Comparison of ENCODE assay signal across 28 cellular contexts in the genomic region with DNA sequence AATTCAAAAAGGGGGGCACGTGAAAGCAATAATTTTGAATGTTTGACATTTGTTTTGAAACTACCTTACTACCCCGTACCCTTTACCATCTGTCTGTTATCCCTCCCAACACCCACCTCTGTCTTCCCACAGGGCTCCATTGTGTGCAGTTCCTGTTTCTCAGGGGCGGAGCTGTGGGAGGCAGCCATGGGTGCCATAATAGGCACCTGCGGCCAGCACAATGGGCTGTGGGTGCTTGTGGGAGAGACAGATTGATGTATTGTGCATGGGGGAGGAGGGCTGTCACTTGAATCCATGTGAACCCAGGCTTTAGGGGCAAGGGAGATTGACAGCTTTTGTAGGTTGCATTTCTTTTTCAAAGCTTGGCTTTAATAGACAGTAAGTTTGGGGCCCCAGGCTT.
A peak's percentile ranks its signal among the peaks of the same experiment; 100 is the strongest.
DNase-seq lines count a peak whose midpoint lies in the region; ATAC-seq and TF ChIP-seq lines count a peak whose summit lies in the region.
"Had no signal": no experiment of that assay in that cellular context is flagged by ENCODE, and none has a peak within 500 bp of the region (broad histone marks: within the 10 kb centered on the region; RNA-seq: fewer than 3 reads in every experiment).

No MANE protein-coding gene starts in this region.

- peaks cover 25% of the 10 kb centered on the region for H3K4me1 Mint-ChIP-seq in endodermal cell
- no peaks in the 10 kb centered on the region for H3K4me1 Mint-ChIP-seq in activated T-cell treated with anti-CD3 and anti-CD28 coated beads, Interleukin-2, amount 50 U/mL, for 24 hours (ENCODE audit: low read depth)
- H3K4me1 Mint-ChIP-seq: stimulated activated effector memory CD8-positive, alpha-beta T cell treated with anti-CD3 and anti-CD28 coated beads, Interleukin-12 subunit alpha, Interleukin-12 subunit beta, amount 100 ng/mL, for 72 hours had no signal

- TF ChIP-seq CTCF in endodermal cell (conservative IDR thresholded peaks at IDR 0.05), result no peak

- ATAC-seq in HG03439 (IDR thresholded peaks at IDR 0.05; ENCODE audit: unreplicated experiment), result no peak
- ATAC-seq: A549; activated CD8-positive, alpha-beta T cell treated with anti-CD3 and anti-CD28 coated beads, Interleukin-2, amount 10 ng/mL, durations not matched to agents 7 days and 5 days; CD8-positive, alpha-beta T cell; heart left ventricle; stimulated activated effector memory CD8-positive, alpha-beta T cell treated with anti-CD3 and anti-CD28 coated beads, Interleukin-12 subunit alpha, Interleukin-12 subunit beta, amount 100 ng/mL, for 72 hours had no signal

- H3K27ac Mint-ChIP-seq in endodermal cell, result no peak overlapping the region
- H3K27ac Mint-ChIP-seq in activated T-cell treated with anti-CD3 and anti-CD28 coated beads, Interleukin-2, amount 50 U/mL, for 24 hours, result no peak overlapping the region
- H3K27ac Mint-ChIP-seq: activated CD8-positive, alpha-beta T cell treated with anti-CD3 and anti-CD28 coated beads, Interleukin-2, amount 10 ng/mL, durations not matched to agents 7 days and 5 days; CD8-positive, alpha-beta T cell; stimulated activated effector memory CD8-positive, alpha-beta T cell treated with anti-CD3 and anti-CD28 coated beads, Interleukin-12 subunit alpha, Interleukin-12 subunit beta, amount 100 ng/mL, for 72 hours; T-helper 1 cell treated with Interleukin-12 subunit alpha and Interleukin-12 subunit beta and Interleukin-4 antibody, amounts not matched to agents 30 μg/mL and 1 μg/mL, for 36 hours had no signal

- no peak overlapping the region for H3K9ac ChIP-seq in endodermal cell (ENCODE audit: extremely low read depth, low read length, poor library complexity, severe bottlenecking)

- H3K27ac ChIP-seq in endodermal cell (ENCODE audit: low read depth, low read length), result no peak overlapping the region
- H3K27ac ChIP-seq: A549, adrenal gland, heart left ventricle, suprapubic skin had no signal

- H3K9me3 ChIP-seq in HAP-1 (no peaks in the 10 kb centered on the region), endodermal cell (ENCODE audit: control insufficient read depth, low read length) (no peaks in the 10 kb centered on the region)
- H3K9me3 ChIP-seq: A549, adrenal gland, heart left ventricle, suprapubic skin had no signal

- H3K4me3 ChIP-seq in HAP-1 (no peak overlapping the region), endodermal cell (ENCODE audit: low read length) (no peak overlapping the region)
- H3K4me3 ChIP-seq: A549, adrenal gland, heart left ventricle, suprapubic skin had no signal

- H3K27me3 Mint-ChIP-seq in endodermal cell (ENCODE audit: insufficient read depth), result peaks cover 25% of the 10 kb centered on the region
- peaks cover 64% of the 10 kb centered on the region for H3K27me3 Mint-ChIP-seq in activated T-cell treated with anti-CD3 and anti-CD28 coated beads, Interleukin-2, amount 50 U/mL, for 24 hours

- no peaks in the 10 kb centered on the region for H3K9me3 Mint-ChIP-seq in endodermal cell
- H3K9me3 Mint-ChIP-seq in activated T-cell treated with anti-CD3 and anti-CD28 coated beads, Interleukin-2, amount 50 U/mL, for 24 hours, result no peaks in the 10 kb centered on the region
- H3K9me3 Mint-ChIP-seq: CD8-positive, alpha-beta T cell; stimulated activated effector memory CD8-positive, alpha-beta T cell treated with anti-CD3 and anti-CD28 coated beads, Interleukin-12 subunit alpha, Interleukin-12 subunit beta, amount 100 ng/mL, for 72 hours; T-helper 1 cell treated with Interleukin-12 subunit alpha and Interleukin-12 subunit beta and Interleukin-4 antibody, amounts not matched to agents 30 μg/mL and 1 μg/mL, for 36 hours had no signal

- in situ Hi-C loops in HAP-1 (cut with MboI; ENCODE audit: low sequenced_read_pairs), result no loop called here

- no peaks in the 10 kb centered on the region for H3K36me3 ChIP-seq in HAP-1 (replicated peaks)
- H3K36me3 ChIP-seq in endodermal cell (ENCODE audit: control insufficient read depth, insufficient read depth, low read length), result no peaks in the 10 kb centered on the region
- H3K36me3 ChIP-seq: adrenal gland, heart left ventricle, suprapubic skin had no signal

- 63% methylated on average over 3 of the region's 4 CpGs; no CpG with 5 or more reads in 1 of the 2 experiments for WGBS in endodermal cell (ENCODE audit: insufficient coverage in 1 of 2, insufficient read length in 1 of 2), 2 experiments

- H3K36me3 Mint-ChIP-seq in endodermal cell (ENCODE audit: low read depth), result no peaks in the 10 kb centered on the region
- H3K36me3 Mint-ChIP-seq in activated T-cell treated with anti-CD3 and anti-CD28 coated beads, Interleukin-2, amount 50 U/mL, for 24 hours (ENCODE audit: low read depth), result no peaks in the 10 kb centered on the region
- H3K36me3 Mint-ChIP-seq: CD8-positive, alpha-beta T cell; stimulated activated effector memory CD8-positive, alpha-beta T cell treated with anti-CD3 and anti-CD28 coated beads, Interleukin-12 subunit alpha, Interleukin-12 subunit beta, amount 100 ng/mL, for 72 hours had no signal

- no peak overlapping the region for H3K4me3 Mint-ChIP-seq in endodermal cell
- H3K4me3 Mint-ChIP-seq in activated T-cell treated with anti-CD3 and anti-CD28 coated beads, Interleukin-2, amount 50 U/mL, for 24 hours, result no peak overlapping the region
- H3K4me3 Mint-ChIP-seq: activated CD8-positive, alpha-beta T cell treated with anti-CD3 and anti-CD28 coated beads, Interleukin-2, amount 10 ng/mL, durations not matched to agents 7 days and 5 days; CD8-positive, alpha-beta T cell; stimulated activated effector memory CD8-positive, alpha-beta T cell treated with anti-CD3 and anti-CD28 coated beads, Interleukin-12 subunit alpha, Interleukin-12 subunit beta, amount 100 ng/mL, for 72 hours; T-helper 1 cell treated with Interleukin-12 subunit alpha and Interleukin-12 subunit beta and Interleukin-4 antibody, amounts not matched to agents 30 μg/mL and 1 μg/mL, for 36 hours had no signal

- peaks cover 40% of the 10 kb centered on the region for H3K4me1 ChIP-seq in HAP-1
- H3K4me1 ChIP-seq in endodermal cell (ENCODE audit: control insufficient read depth, insufficient read depth, low read length), result no peaks in the 10 kb centered on the region
- H3K4me1 ChIP-seq: A549, adrenal gland, suprapubic skin had no signal

- DNase-seq in COLO668 (lab: John Stamatoyannopoulos, UW; ENCODE audit: unreplicated experiment), result peak; percentile 0
- peak; percentile 89 for DNase-seq in HAP-1 (ENCODE audit: low spot score in 2 of 2)
- peak; percentile 0 for DNase-seq in MV-4-11 (lab: John Stamatoyannopoulos, UW)
- DNase-seq in endodermal cell, result peak; percentile 45
- DNase-seq in activated T-cell treated with anti-CD3 and anti-CD28 coated beads, Interleukin-2, amount 50 U/mL, for 24 hours, result no peak
- DNase-seq in foreskin melanocyte, result no peak
- no peak for DNase-seq in iPS-NIHi7 (ENCODE audit: extremely low spot score)
- DNase-seq: activated CD4-positive, alpha-beta T cell treated with anti-CD3 and anti-CD28 coated beads for 1 hour; activated CD8-positive, alpha-beta T cell treated with anti-CD3 and anti-CD28 coated beads, Interleukin-2, amount 10 ng/mL, durations not matched to agents 7 days and 5 days; activated gamma-delta T cell treated with Interleukin-2 at 50 U/mL for 16 hours; activated T-cell treated with anti-CD3 and anti-CD28 coated beads for 4 hours; adrenal gland; CD8-positive, alpha-beta T cell; DMS79; effector CD4-positive, alpha-beta T cell; erythroblast; heart left ventricle; mesenchymal stem cell; NCI-H1417 treated with DMSO at 0.1 percent for 48 hours; NCI-H510A treated with DMSO at 0.1 percent for 48 hours; RPMI8226; small intestine; stimulated activated CD4-positive, alpha-beta T cell treated with anti-CD3 and anti-CD28 coated beads, Interleukin-2, amount 100 ng/mL, for 24 hours had no signal

- H3K27me3 ChIP-seq in HAP-1 (ENCODE audit: low read depth), result no peaks in the 10 kb centered on the region
- peaks cover 4% of the 10 kb centered on the region for H3K27me3 ChIP-seq in endodermal cell (ENCODE audit: control insufficient read depth, insufficient read depth, low read length, poor library complexity, severe bottlenecking)

Comparison
In these comparisons a context has a peak if more than half of its experiments do, and no peak if none do; other contexts are left out.
1. DNase-seq: peak in COLO668 (single experiment), HAP-1 (2 of 2), MV-4-11 (single experiment) and endodermal cell (single experiment); none in activated T-cell treated with anti-CD3 and anti-CD28 coated beads, Interleukin-2, amount 50 U/mL, for 24 hours (single experiment), foreskin melanocyte (single experiment) and iPS-NIHi7 (single experiment).